Comparison of ENCODE assay signal across 9 cellular contexts in the genomic region with DNA sequence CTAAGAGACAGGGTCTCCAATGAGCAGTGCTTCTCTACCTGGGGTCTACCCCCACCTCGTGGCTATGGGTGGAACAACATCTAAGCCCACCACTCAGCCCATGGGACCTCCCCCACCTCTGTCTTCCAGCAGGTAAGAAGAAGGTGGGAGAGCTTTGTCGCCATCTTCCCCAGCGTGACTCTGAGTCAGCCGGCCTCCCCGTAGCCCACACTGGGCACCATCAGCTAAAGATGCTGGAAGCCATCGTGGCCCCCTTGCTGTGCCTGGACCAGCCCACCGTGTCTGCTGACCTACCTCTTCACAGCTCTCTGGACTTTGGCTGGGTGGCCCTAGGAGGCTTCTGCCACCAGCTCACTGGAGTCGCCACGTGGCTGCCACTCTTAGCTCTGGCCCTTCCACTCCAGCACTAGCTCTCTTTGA. TPM values are rescaled to one million over a fixed set of nuclear protein-coding genes. Genes with fewer than 3 reads are reported as not detected.
A peak's percentile ranks its signal among the peaks of the same experiment; 100 is the strongest.
DNase-seq lines count a peak whose midpoint lies in the region; ATAC-seq and TF ChIP-seq lines count a peak whose summit lies in the region.
"Had no signal": no experiment of that assay in that cellular context is flagged by ENCODE, and none has a peak within 500 bp of the region (broad histone marks: within the 10 kb centered on the region; RNA-seq: fewer than 3 reads in every experiment).

No MANE protein-coding gene starts in this region.

- ATAC-seq in left ventricle myocardium superior = peak; percentile 13
- no peak for ATAC-seq in HG03280 (IDR thresholded peaks at IDR 0.05; ENCODE audit: unreplicated experiment)
- ATAC-seq: naive thymus-derived CD8-positive, alpha-beta T cell had no signal

- peaks cover 15% of the 10 kb centered on the region for H3F3A ChIP-seq in SK-N-SH (replicated peaks; ENCODE audit: insufficient read depth)

- no peaks in the 10 kb centered on the region for H3K27me3 ChIP-seq in SK-N-SH (ENCODE audit: insufficient read depth)
- no peaks in the 10 kb centered on the region for H3K27me3 ChIP-seq in tibial artery

- POLR2A ChIA-PET in SK-N-SH (lab: Yijun Ruan, JAX) = interaction anchor here (1.0 kb wide), 1 partner anchor 132 kb away, joined by 4 read pairs; no protein-coding TSS in a partner anchor

- H3K36me3 ChIP-seq in SK-N-SH (replicated peaks in 1 of 2; ENCODE audit: control insufficient read depth in 1 of 2, insufficient read depth in 2 of 2, low read length in 1 of 2) (no peaks in the 10 kb centered on the region), tibial artery (no peaks in the 10 kb centered on the region)

- CTCF ChIA-PET in SK-N-SH (lab: Yijun Ruan, JAX) = interaction anchor here (0.6 to 4.5 kb wide), 51 partner anchors 9 to 337 kb away, joined by 3 to 54 read pairs (median 4); partner anchors contain the start of genes PC, RCE1 and SYT12

- H4K20me1 ChIP-seq in SK-N-SH (ENCODE audit: insufficient read depth) = no peaks in the 10 kb centered on the region

- H3K4me3 ChIP-seq in SK-N-SH (ENCODE audit: low read depth in 2 of 2, low read length in 1 of 2) (no peak overlapping the region; a peak in 1 of 4 replicates), tibial artery (no peak overlapping the region)

- WGBS in SK-N-SH (ENCODE audit: low lambda C conversion rate) = 49% methylated on average over 2 of the region's 9 CpGs

- peak; percentile 86 for TF ChIP-seq CTCF in SK-N-SH (IDR thresholded peaks at IDR 0.05)
- peak; percentile 46 to 54 for TF ChIP-seq CTCF in tibial artery (IDR thresholded peaks at IDR 0.05)

- H3K9me3 ChIP-seq in SK-N-SH = no peaks in the 10 kb centered on the region
- peaks cover 0 to 13% (median 5%) of the 10 kb centered on the region in 3 donors for H3K9me3 ChIP-seq in tibial artery

- H3K9me2 ChIP-seq in SK-N-SH = no peaks in the 10 kb centered on the region

- intact Hi-C loops in left ventricle myocardium superior (cut with micrococcal nuclease) = no loop called here
- intact Hi-C loops in tibial artery (cut with DNase I; ENCODE audit: low total_unique reads) = no loop called here

- H3K27ac ChIP-seq in SK-N-SH (ENCODE audit: low read depth in 2 of 2, low read length in 1 of 2) (no peak overlapping the region), tibial artery (no peak overlapping the region)

- no peak overlapping the region for H3K4me2 ChIP-seq in SK-N-SH

- H2AFZ ChIP-seq in SK-N-SH (ENCODE audit: low read depth) = no peak overlapping the region

- H3K9ac ChIP-seq in SK-N-SH = no peak overlapping the region

- H3K79me2 ChIP-seq in SK-N-SH (ENCODE audit: insufficient read depth) = no peaks in the 10 kb centered on the region

- no peak for TF ChIP-seq EP300 in SK-N-SH (IDR thresholded peaks at IDR 0.05; ENCODE audit: borderline replicate concordance in 1 of 2, low read depth in 1 of 2, low read length in 1 of 2)

- peak; percentile 68 for DNase-seq in activated CD8-positive, alpha-beta memory T cell treated with anti-CD3 and anti-CD28 coated beads, Interleukin-2, amount 50 U/mL, for 48 hours
- DNase-seq in activated CD8-positive, alpha-beta memory T cell treated with anti-CD3 and anti-CD28 coated beads for 24 hours = no peak
- DNase-seq in SK-N-SH (peak; percentile 86), left ventricle myocardium superior (no peak), tibial artery (no peak), Kasumi-1 (lab: John Stamatoyannopoulos, UW) (no peak), NCI-H2081 treated with DMSO at 0.1 percent for 48 hours (lab: John Stamatoyannopoulos, UW) (no peak)

- H3K4me1 ChIP-seq in SK-N-SH (ENCODE audit: control insufficient read depth in 1 of 2, insufficient read depth in 2 of 2, low read depth in 1 of 2, low read length in 1 of 2) = peaks cover 0 to 11% of the 10 kb centered on the region in 2 experiments; a peak in 2 of 4 replicates
- peaks cover 0 to 19% (median 12%) of the 10 kb centered on the region in 4 donors for H3K4me1 ChIP-seq in tibial artery

- peak; percentile 90 for TF ChIP-seq RAD21 in SK-N-SH (IDR thresholded peaks at IDR 0.05; ENCODE audit: low read length)

TF ChIP-seq in SK-N-SH, 30 proteins besides CTCF, POLR2A, EP300 and RAD21:
- TF ChIP-seq SMC3 (IDR thresholded peaks at IDR 0.05; ENCODE audit: low read depth, low read length) = peak; percentile 64
- no peak for TF ChIP-seq TAF1 (IDR thresholded peaks at IDR 0.05; ENCODE audit: borderline replicate concordance, low read depth, low read length)

RNA-seq across cellular contexts. Expression of gene C11orf86, which starts 1.0 kb away (rescaled TPM):
- polyA plus RNA-seq in SK-N-SH (2012; rRNA removed) = 0.06 and 0.08 TPM in 2 replicates
- polyA plus RNA-seq in SK-N-SH (2012; cell fraction: cytosol; rRNA removed) = 0.05 and 0.08 TPM in 2 replicates
- 0.04 and 0.21 TPM in 2 replicates for polyA plus RNA-seq in SK-N-SH (2012; cell fraction: nucleus; rRNA removed)
- not detected for total RNA-seq in left ventricle myocardium superior
- total RNA-seq: naive thymus-derived CD8-positive, alpha-beta T cell had no signal
- polyA plus RNA-seq: naive thymus-derived CD8-positive, alpha-beta T cell had no signal

RNA-seq across cellular contexts. Expression of gene PC, which starts 17.9 kb away (rescaled TPM):
- polyA plus RNA-seq in SK-N-SH (2012; rRNA removed) = 9.7 and 11.8 TPM in 2 replicates
- 4.5 and 6.9 TPM in 2 replicates for polyA plus RNA-seq in SK-N-SH (2012; cell fraction: cytosol; rRNA removed)
- polyA plus RNA-seq in SK-N-SH (2012; cell fraction: nucleus; rRNA removed) = 19.9 and 39.1 TPM in 2 replicates
- 5.2 TPM for total RNA-seq in left ventricle myocardium superior

RNA-seq across cellular contexts. Expression of gene SYT12, which starts 46.9 kb away (rescaled TPM):
- 0.52 and 0.61 TPM in 2 replicates for polyA plus RNA-seq in SK-N-SH (2012; rRNA removed)
- 0.30 and 0.39 TPM in 2 replicates for polyA plus RNA-seq in SK-N-SH (2012; cell fraction: cytosol; rRNA removed)
- polyA plus RNA-seq in SK-N-SH (2012; cell fraction: nucleus; rRNA removed) = 1.2 and 1.5 TPM in 2 replicates
- 0.37 TPM for total RNA-seq in left ventricle myocardium superior
- total RNA-seq: naive thymus-derived CD8-positive, alpha-beta T cell had no signal
- polyA plus RNA-seq: naive thymus-derived CD8-positive, alpha-beta T cell had no signal

Comparison
In these comparisons a context has a peak if more than half of its experiments do, and no peak if none do; other contexts are left out.
1. DNase-seq: peak in activated CD8-positive, alpha-beta memory T cell treated with anti-CD3 and anti-CD28 coated beads, Interleukin-2, amount 50 U/mL, for 48 hours (single experiment) and SK-N-SH (single experiment); none in activated CD8-positive, alpha-beta memory T cell treated with anti-CD3 and anti-CD28 coated beads for 24 hours (single experiment), left ventricle myocardium superior (single experiment), tibial artery (0 of 2), Kasumi-1 (0 of 2) and NCI-H2081 treated with DMSO at 0.1 percent for 48 hours (single experiment).